9 cellular contexts compared by ENCODE assay signal in the genomic region with DNA sequence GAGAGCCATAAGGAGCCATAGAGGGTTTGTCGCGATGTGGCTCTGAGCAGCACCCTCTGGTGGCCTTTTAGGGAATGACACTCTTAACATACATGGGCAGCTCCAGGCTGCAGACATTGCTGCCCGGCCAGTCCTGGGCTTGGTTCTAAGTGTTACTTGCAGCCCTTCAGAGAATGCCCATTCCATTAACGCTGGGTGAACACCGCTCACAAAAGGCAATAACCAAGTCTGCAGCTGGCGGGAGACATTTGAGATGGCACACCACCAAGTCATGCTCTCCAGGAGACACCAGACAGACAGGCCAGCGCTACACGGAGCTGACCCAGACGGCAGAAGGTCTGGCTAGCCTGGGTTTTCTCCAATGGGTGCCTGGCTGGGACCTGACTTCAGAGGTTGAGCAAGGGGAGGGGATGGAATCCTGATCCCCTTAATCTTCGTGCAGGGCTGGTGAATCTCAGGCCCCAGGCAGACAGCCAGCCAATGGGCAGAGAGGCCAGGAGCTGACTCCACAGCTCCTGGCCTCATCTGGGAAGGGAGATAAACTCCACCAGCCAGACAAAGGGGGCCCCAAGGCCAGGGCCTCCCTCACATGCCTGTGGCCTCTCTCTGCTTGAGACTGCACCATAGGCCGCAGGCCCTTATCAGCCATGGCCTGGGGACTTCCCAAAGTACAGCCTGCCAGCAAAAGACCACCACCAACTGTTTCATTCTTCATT. TPM values are rescaled to one million over a fixed set of nuclear protein-coding genes. Genes with fewer than 3 reads are reported as not detected.
DNase-seq lines count a peak whose midpoint lies in the region; ATAC-seq and TF ChIP-seq lines count a peak whose summit lies in the region.
"Had no signal": no experiment of that assay in that cellular context is flagged by ENCODE, and none has a peak within 500 bp of the region (broad histone marks: within the 10 kb centered on the region; RNA-seq: fewer than 3 reads in every experiment).

No MANE protein-coding gene starts in this region.

- no peaks in the 10 kb centered on the region for H3K27me3 ChIP-seq in left lung

- no peaks in the 10 kb centered on the region for H3K4me1 Mint-ChIP-seq in HFFc6 (ENCODE audit: low read depth)
- H3K4me1 Mint-ChIP-seq in chondrocyte (ENCODE audit: low read depth) = peaks cover 12% of the 10 kb centered on the region

- TF ChIP-seq CTCF in HFFc6 (IDR thresholded peaks at IDR 0.05) = peak; percentile 96
- TF ChIP-seq CTCF in chondrocyte (IDR thresholded peaks at IDR 0.05) = peak; percentile 93
- peak; percentile 82 to 97 for TF ChIP-seq CTCF in left lung (IDR thresholded peaks at IDR 0.05)

- intact Hi-C loops in left lung (cut with DNase I) = loop anchor here in 1 of 2 donors (5.0 kb wide), 1 partner anchor 200 kb away; no protein-coding TSS in a partner anchor

- H3K4me3 Mint-ChIP-seq in HFFc6 (no peak overlapping the region), chondrocyte (ENCODE audit: unreplicated experiment) (no peak overlapping the region)
- H3K4me3 Mint-ChIP-seq: activated naive CD8-positive, alpha-beta T cell had no signal

- no peaks in the 10 kb centered on the region for H3K36me3 Mint-ChIP-seq in HFFc6 (ENCODE audit: low read depth)
- H3K36me3 Mint-ChIP-seq in chondrocyte (ENCODE audit: low read depth) = no peaks in the 10 kb centered on the region
- H3K36me3 Mint-ChIP-seq: activated naive CD8-positive, alpha-beta T cell had no signal

- ATAC-seq in left lung (peak; percentile 96), HG03139 (IDR thresholded peaks at IDR 0.05; ENCODE audit: unreplicated experiment) (no peak)

- no peak overlapping the region for H3K27ac Mint-ChIP-seq in HFFc6
- H3K27ac Mint-ChIP-seq in chondrocyte (ENCODE audit: unreplicated experiment) = no peak overlapping the region
- H3K27ac Mint-ChIP-seq: activated naive CD8-positive, alpha-beta T cell had no signal

- H3K27me3 Mint-ChIP-seq in HFFc6 (ENCODE audit: insufficient read depth) = no peaks in the 10 kb centered on the region; the same call in none of the 2 replicates
- H3K27me3 Mint-ChIP-seq in chondrocyte (ENCODE audit: low read depth) = no peaks in the 10 kb centered on the region
- H3K27me3 Mint-ChIP-seq: activated naive CD8-positive, alpha-beta T cell had no signal

- peak overlapping the region in 1 of 2 donors; percentile 33 for H3K27ac ChIP-seq in left lung

- H3K9me3 Mint-ChIP-seq in HFFc6 (no peaks in the 10 kb centered on the region), chondrocyte (ENCODE audit: low read depth) (no peaks in the 10 kb centered on the region)

- H3K4me1 ChIP-seq in left lung = peaks cover 7 to 28% of the 10 kb centered on the region in 2 donors

- H3K9me3 ChIP-seq in left lung = no peaks in the 10 kb centered on the region

- DNase-seq in DMS114 treated with DMSO at 0.1 percent for 48 hours (lab: John Stamatoyannopoulos, UW; ENCODE audit: unreplicated experiment) (peak; percentile 85), HFFc6 (peak; percentile 67), NCI-H446 (lab: John Stamatoyannopoulos, UW) (peak; percentile 25 to 76), chondrocyte (ENCODE audit: low spot score) (no peak), left lung (peak; percentile 56 to 70)
- DNase-seq in activated CD4-positive, alpha-beta T cell treated with anti-CD3 and anti-CD28 coated beads for 24 hours (ENCODE audit: low read depth in 2 of 2) = peak; percentile 49 to 61
- peak; percentile 71 to 72 for DNase-seq in stimulated activated CD4-positive, alpha-beta T cell treated with anti-CD3 and anti-CD28 coated beads, Interleukin-2, amount 100 ng/mL, for 48 hours

- no peaks in the 10 kb centered on the region for H3K36me3 ChIP-seq in left lung

- H3K4me3 ChIP-seq in left lung = no peak overlapping the region

RNA-seq across cellular contexts. Expression of a gene that starts 58.8 kb away (rescaled TPM):
- total RNA-seq in HFFc6 (2021; fragmentation: NEBNext Ultra II Directional; extraction: Animal tissue kit (Norgen Biotek cat#: 25700)) = 10 to 100 TPM; 73.9 to 90.4 (median 78.1) TPM
- total RNA-seq in chondrocyte (45.3 to 51.6 TPM (median 50.2 TPM) in 3 replicates), left lung (10 to 100 TPM; 69.8 to 82.3 TPM)
